In the genomic region with DNA sequence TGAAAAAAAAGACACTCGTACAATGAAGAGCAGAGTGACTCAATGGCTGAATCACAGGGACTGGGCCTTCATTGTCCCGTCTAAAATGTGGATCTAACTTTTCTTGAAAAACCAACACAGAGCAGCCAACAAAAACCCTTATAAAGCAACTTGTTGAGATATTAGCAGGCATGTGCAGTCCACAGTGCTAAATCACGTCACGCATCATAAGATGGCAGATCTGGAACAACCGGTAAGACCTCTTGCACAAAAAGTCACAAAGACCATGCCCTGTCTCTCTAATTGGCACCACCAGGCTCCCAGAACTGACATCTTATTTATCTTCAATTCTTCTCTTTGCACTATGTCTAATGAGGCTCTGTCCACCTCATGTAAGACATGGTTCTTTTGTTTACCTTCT, we compare ENCODE assay signal across 18 cellular contexts.
DNase-seq lines count a peak whose midpoint lies in the region; ATAC-seq, FAIRE-seq and TF ChIP-seq lines count a peak whose summit lies in the region.
"Had no signal": no experiment of that assay in that cellular context is flagged by ENCODE, and none has a peak within 500 bp of the region (broad histone marks: within the 10 kb centered on the region; RNA-seq: fewer than 3 reads in every experiment).

No MANE protein-coding gene starts in this region.

- peak; percentile 22 for DNase-seq in astrocyte (ENCODE audit: low read depth)
- DNase-seq in mesothelial cell of epicardium (ENCODE audit: low spot score in 2 of 2, unreplicated experiment in 2 of 2): no peak
- DNase-seq in type B pancreatic cell (ENCODE audit: extremely low spot score, unreplicated experiment): no peak
- DNase-seq in NCI-H1694 (lab: John Stamatoyannopoulos, UW): no peak
- DNase-seq in OCI-LY7 (ENCODE audit: low spot score): no peak
- no peak for DNase-seq in CD14-positive monocyte (ENCODE audit: low spot score)
- DNase-seq: Caco-2; CD8-positive, alpha-beta memory T cell; DND-41; GDM1; HCEC 1CT; HFFc6; IMR-90 had no signal

- no TSS peak for BruUV-seq in OCI-LY7 (replicated peaks; lab: Mats Ljungman, UMichigan)

- H3K27me3 ChIP-seq in astrocyte (ENCODE audit: insufficient read depth, low read length): no peaks in the 10 kb centered on the region

- H3K9me3 ChIP-seq in astrocyte (ENCODE audit: insufficient read depth, low read depth, low read length) (no peaks in the 10 kb centered on the region), OCI-LY7 (ENCODE audit: low read length) (no peaks in the 10 kb centered on the region)
- H3K9me3 ChIP-seq: A549, Caco-2 had no signal

- peaks cover 9% of the 10 kb centered on the region for H3K4me1 Mint-ChIP-seq in astrocyte (ENCODE audit: low read depth, unreplicated experiment)
- peaks cover 28% of the 10 kb centered on the region for H3K4me1 Mint-ChIP-seq in mesothelial cell of epicardium
- H3K4me1 Mint-ChIP-seq in type B pancreatic cell (ENCODE audit: unreplicated experiment): peaks cover 15% of the 10 kb centered on the region
- H3K4me1 Mint-ChIP-seq in CD14-positive monocyte: no peaks in the 10 kb centered on the region
- H3K4me1 Mint-ChIP-seq: CD8-positive, alpha-beta memory T cell had no signal

- TF ChIP-seq CTCF in astrocyte (IDR thresholded peaks at IDR 0.05; ENCODE audit: insufficient read depth, low read depth, low read length): no peak
- no peak for TF ChIP-seq CTCF in mesothelial cell of epicardium (IDR thresholded peaks at IDR 0.05; ENCODE audit: unreplicated experiment)
- TF ChIP-seq CTCF in type B pancreatic cell (conservative IDR thresholded peaks at IDR 0.05): no peak
- TF ChIP-seq CTCF in OCI-LY7 (conservative IDR thresholded peaks at IDR 0.05; ENCODE audit: low read length): no peak
- TF ChIP-seq CTCF in CD14-positive monocyte (IDR thresholded peaks at IDR 0.05): no peak

- H3K9me3 Mint-ChIP-seq in astrocyte (ENCODE audit: unreplicated experiment) (no peaks in the 10 kb centered on the region), mesothelial cell of epicardium (no peaks in the 10 kb centered on the region), type B pancreatic cell (no peaks in the 10 kb centered on the region), CD14-positive monocyte (peaks cover 0 to 15% (median 8%) of the 10 kb centered on the region in 7 donors)
- H3K9me3 Mint-ChIP-seq: HFFc6 had no signal

- no peaks in the 10 kb centered on the region for H3K4me1 ChIP-seq in astrocyte (ENCODE audit: insufficient read depth, low read length)
- no peaks in the 10 kb centered on the region for H3K4me1 ChIP-seq in OCI-LY7 (ENCODE audit: insufficient read depth, low read length, poor library complexity, severe bottlenecking)
- H3K4me1 ChIP-seq: A549 had no signal

- H3K27ac ChIP-seq in astrocyte (ENCODE audit: low read depth, low read length) (no peak overlapping the region), OCI-LY7 (ENCODE audit: low read depth, low read length, poor library complexity, severe bottlenecking) (no peak overlapping the region)
- H3K27ac ChIP-seq: A549 had no signal

- ATAC-seq in esophagus mucosa: peak; percentile 93
- ATAC-seq in GM18517 (IDR thresholded peaks at IDR 0.05; ENCODE audit: unreplicated experiment): no peak
- ATAC-seq: A549 had no signal

- H3K4me3 ChIP-seq in astrocyte (ENCODE audit: insufficient read depth, low read depth, low read length): no peak overlapping the region
- no peak overlapping the region for H3K4me3 ChIP-seq in OCI-LY7 (ENCODE audit: low read depth, low read length, poor library complexity, severe bottlenecking)
- H3K4me3 ChIP-seq: A549 had no signal

- CTCF ChIA-PET in OCI-LY7 (lab: Charles Lee; ENCODE audit: unreplicated experiment): no interaction called here

- H3K36me3 ChIP-seq in astrocyte (ENCODE audit: insufficient read depth, low read length) (no peaks in the 10 kb centered on the region), OCI-LY7 (ENCODE audit: insufficient read depth, low read length) (no peaks in the 10 kb centered on the region)

- H3K4me3 Mint-ChIP-seq in astrocyte (ENCODE audit: unreplicated experiment) (no peak overlapping the region), mesothelial cell of epicardium (no peak overlapping the region), type B pancreatic cell (no peak overlapping the region), CD14-positive monocyte (no peak overlapping the region)
- H3K4me3 Mint-ChIP-seq: CD8-positive, alpha-beta memory T cell; HFFc6 had no signal

- no peak for FAIRE-seq in astrocyte (lab: Jason Lieb, UNC)
- FAIRE-seq: A549, GM12892, GM19239 had no signal

- intact Hi-C loops in OCI-LY7 (cut with micrococcal nuclease; ENCODE audit: unreplicated experiment) (no loop called here), CD14-positive monocyte (cut with micrococcal nuclease) (no loop called here)

- no peak overlapping the region for H3K27ac Mint-ChIP-seq in astrocyte (ENCODE audit: unreplicated experiment)
- H3K27ac Mint-ChIP-seq in mesothelial cell of epicardium: peak overlapping the region; percentile 1
- H3K27ac Mint-ChIP-seq in type B pancreatic cell: peak overlapping the region; percentile 35
- no peak overlapping the region for H3K27ac Mint-ChIP-seq in CD14-positive monocyte
- H3K27ac Mint-ChIP-seq: CD8-positive, alpha-beta memory T cell; HFFc6 had no signal

- H3K36me3 Mint-ChIP-seq in astrocyte (ENCODE audit: low read depth, unreplicated experiment) (no peaks in the 10 kb centered on the region), mesothelial cell of epicardium (peaks cover 7% of the 10 kb centered on the region), type B pancreatic cell (no peaks in the 10 kb centered on the region), CD14-positive monocyte (no peaks in the 10 kb centered on the region)
- H3K36me3 Mint-ChIP-seq: CD8-positive, alpha-beta memory T cell had no signal

- H3K27me3 Mint-ChIP-seq in astrocyte (ENCODE audit: low read depth, unreplicated experiment): no peaks in the 10 kb centered on the region
- H3K27me3 Mint-ChIP-seq in mesothelial cell of epicardium (ENCODE audit: low read depth): no peaks in the 10 kb centered on the region
- H3K27me3 Mint-ChIP-seq in type B pancreatic cell: no peaks in the 10 kb centered on the region
- peaks cover 0 to 1% (median 0%) of the 10 kb centered on the region in 3 donors for H3K27me3 Mint-ChIP-seq in CD14-positive monocyte (ENCODE audit: low read depth in 3 of 3)
- H3K27me3 Mint-ChIP-seq: CD8-positive, alpha-beta memory T cell had no signal

- no peak overlapping the region for H3K9ac ChIP-seq in astrocyte (ENCODE audit: low read length)

- H4K20me1 ChIP-seq in astrocyte (ENCODE audit: insufficient read depth, low read length) (peaks cover 14% of the 10 kb centered on the region), OCI-LY7 (ENCODE audit: insufficient read depth, low read length) (no peaks in the 10 kb centered on the region)

- no peaks in the 10 kb centered on the region for H3K9me2 ChIP-seq in OCI-LY7 (ENCODE audit: insufficient read depth, low read length)

- H2AFZ ChIP-seq in astrocyte (ENCODE audit: low read depth, low read length): no peak overlapping the region
- H2AFZ ChIP-seq in OCI-LY7 (ENCODE audit: low read length): no peak overlapping the region

- POLR2A ChIA-PET in OCI-LY7 (lab: Charles Lee): no interaction called here

- H3K79me2 ChIP-seq in astrocyte (ENCODE audit: insufficient read depth, low read length) (peaks cover 2% of the 10 kb centered on the region), OCI-LY7 (ENCODE audit: insufficient read depth, low read depth, low read length) (no peaks in the 10 kb centered on the region)

- H3K4me2 ChIP-seq in astrocyte (ENCODE audit: low read length) (no peak overlapping the region), OCI-LY7 (ENCODE audit: low read length) (no peak overlapping the region)
- H3K4me2 ChIP-seq: A549 had no signal

Comparison
In these comparisons a context has a peak if more than half of its experiments do, and no peak if none do; other contexts are left out.
1. H3K27ac Mint-ChIP-seq: peak in mesothelial cell of epicardium (single experiment) and type B pancreatic cell (single experiment); none in astrocyte (single experiment) and CD14-positive monocyte (0 of 7).